14 cellular contexts compared by ENCODE assay signal in genomic region chr22:49197986-49198704, GRCh38.
"Had no signal": no experiment of that assay in that cellular context is flagged by ENCODE, and none has a peak within 500 bp of the region (broad histone marks: within the 10 kb centered on the region; RNA-seq: fewer than 3 reads in every experiment).

No MANE protein-coding gene starts in this region.

- H3K27ac Mint-ChIP-seq: activated naive CD4-positive, alpha-beta T cell treated with anti-CD3 and anti-CD28 coated beads, Interleukin-2, amount 10 ng/mL, durations not matched to agents 7 days and 5 days; activated T-helper 17 cell treated with anti-CD3 and anti-CD28 coated beads, Interleukin-2, amount 50 U/mL, for 72 hours; natural killer cell; stimulated activated memory B cell treated with anti-CD40 and anti-IgM and Interleukin-4, amounts not matched to agents 10 μg/mL and 1 μg/mL and 100 μg/mL, for 72 hours; T-helper 17 cell had no signal

- H3K9me3 Mint-ChIP-seq: activated naive CD4-positive, alpha-beta T cell treated with anti-CD3 and anti-CD28 coated beads, Interleukin-2, amount 10 ng/mL, durations not matched to agents 7 days and 5 days; activated T-helper 17 cell treated with anti-CD3 and anti-CD28 coated beads, Interleukin-2, amount 50 U/mL, for 72 hours; natural killer cell; stimulated activated memory B cell treated with anti-CD40 and anti-IgM and Interleukin-4, amounts not matched to agents 10 μg/mL and 1 μg/mL and 100 μg/mL, for 72 hours had no signal

- H3K4me3 ChIP-seq: adrenal gland, cardiac muscle cell, esophagus muscularis mucosa, transverse colon had no signal

- H3K36me3 Mint-ChIP-seq: activated naive CD4-positive, alpha-beta T cell treated with anti-CD3 and anti-CD28 coated beads, Interleukin-2, amount 10 ng/mL, durations not matched to agents 7 days and 5 days; natural killer cell; stimulated activated memory B cell treated with anti-CD40 and anti-IgM and Interleukin-4, amounts not matched to agents 10 μg/mL and 1 μg/mL and 100 μg/mL, for 72 hours had no signal

- H3K4me1 ChIP-seq: adrenal gland, transverse colon had no signal

- ATAC-seq: activated T-helper 17 cell treated with anti-CD3 and anti-CD28 coated beads, Interleukin-2, amount 50 U/mL, for 72 hours; natural killer cell; stimulated activated memory B cell treated with anti-CD40 and anti-IgM and Interleukin-4, amounts not matched to agents 10 μg/mL and 1 μg/mL and 100 μg/mL, for 72 hours; T-helper 17 cell had no signal

- H3K4me1 Mint-ChIP-seq: activated naive CD4-positive, alpha-beta T cell treated with anti-CD3 and anti-CD28 coated beads, Interleukin-2, amount 10 ng/mL, durations not matched to agents 7 days and 5 days; activated T-helper 17 cell treated with anti-CD3 and anti-CD28 coated beads, Interleukin-2, amount 50 U/mL, for 72 hours; natural killer cell; stimulated activated memory B cell treated with anti-CD40 and anti-IgM and Interleukin-4, amounts not matched to agents 10 μg/mL and 1 μg/mL and 100 μg/mL, for 72 hours had no signal

- H3K27me3 ChIP-seq: adrenal gland, transverse colon had no signal

- FAIRE-seq: keratinocyte, TTC549 had no signal

- H3K27me3 Mint-ChIP-seq: stimulated activated memory B cell treated with anti-CD40 and anti-IgM and Interleukin-4, amounts not matched to agents 10 μg/mL and 1 μg/mL and 100 μg/mL, for 72 hours had no signal

- DNase-seq: activated naive CD4-positive, alpha-beta T cell treated with anti-CD3 and anti-CD28 coated beads, Interleukin-2, amount 10 ng/mL, durations not matched to agents 7 days and 5 days; activated T-cell treated with anti-CD3 and anti-CD28 coated beads for 4 hours; mesenchymal stem cell; natural killer cell; stimulated activated CD4-positive, alpha-beta T cell treated with anti-CD3 and anti-CD28 coated beads, Interleukin-2, amount 100 ng/mL, for 48 hours; transverse colon had no signal

- H3K27ac ChIP-seq: adrenal gland, cardiac muscle cell, esophagus muscularis mucosa, transverse colon had no signal

- H3K4me3 Mint-ChIP-seq: activated naive CD4-positive, alpha-beta T cell treated with anti-CD3 and anti-CD28 coated beads, Interleukin-2, amount 10 ng/mL, durations not matched to agents 7 days and 5 days; activated T-helper 17 cell treated with anti-CD3 and anti-CD28 coated beads, Interleukin-2, amount 50 U/mL, for 72 hours; natural killer cell; stimulated activated memory B cell treated with anti-CD40 and anti-IgM and Interleukin-4, amounts not matched to agents 10 μg/mL and 1 μg/mL and 100 μg/mL, for 72 hours; T-helper 17 cell had no signal

- H3K9me3 ChIP-seq: adrenal gland, esophagus muscularis mucosa, transverse colon had no signal

- H3K36me3 ChIP-seq: adrenal gland, cardiac muscle cell, esophagus muscularis mucosa, transverse colon had no signal
